ENCODE assay signal across 8 cellular contexts in the genomic region with DNA sequence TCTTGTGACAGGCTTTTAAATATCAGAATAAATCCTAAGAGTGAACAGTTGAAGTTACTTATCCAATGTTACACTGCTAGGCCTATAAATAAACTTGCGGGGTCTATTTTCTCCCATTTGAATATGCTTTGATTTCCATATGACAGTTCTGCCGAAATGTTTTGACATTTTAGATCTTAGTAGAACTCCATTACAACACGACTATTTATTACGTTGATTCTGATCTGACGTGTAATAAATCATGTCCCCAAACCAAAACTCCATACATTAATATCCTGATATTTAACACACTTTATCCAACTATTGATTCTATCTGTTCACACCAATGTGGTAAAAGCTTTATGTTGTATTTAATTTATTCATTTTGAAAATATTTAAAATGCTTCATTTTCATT. TPM values are rescaled to one million over a fixed set of nuclear protein-coding genes. Genes with fewer than 3 reads are reported as not detected.
DNase-seq lines count a peak whose midpoint lies in the region; ATAC-seq, FAIRE-seq and TF ChIP-seq lines count a peak whose summit lies in the region.

No MANE protein-coding gene starts in this region.

- no peak for TF ChIP-seq CTCF in DND-41 (IDR thresholded peaks at IDR 0.05; ENCODE audit: borderline replicate concordance, extremely low read depth, low read length, poor library complexity, severe bottlenecking)
- TF ChIP-seq CTCF in OCI-LY7 (conservative IDR thresholded peaks at IDR 0.05; ENCODE audit: low read length): no peak
- TF ChIP-seq CTCF in endothelial cell of umbilical vein (IDR thresholded peaks at IDR 0.05; ENCODE audit: extremely low read depth in 1 of 2, insufficient read depth in 1 of 2, low read depth in 1 of 2, low read length in 2 of 2): no peak

- TF ChIP-seq POLR2A in endothelial cell of umbilical vein (IDR thresholded peaks at IDR 0.05; ENCODE audit: low read depth, low read length): no peak

- no peak for FAIRE-seq in endothelial cell of umbilical vein (lab: Jason Lieb, UNC)

- H3K9me3 ChIP-seq in DND-41 (ENCODE audit: insufficient read depth, low read length, severe bottlenecking) (no peaks in the 10 kb centered on the region), OCI-LY7 (ENCODE audit: low read length) (no peaks in the 10 kb centered on the region), endothelial cell of umbilical vein (replicated peaks; ENCODE audit: control insufficient read depth, insufficient read depth, low read length) (no peaks in the 10 kb centered on the region), trophoblast cell (ENCODE audit: insufficient read depth, low read depth, low read length) (no peaks in the 10 kb centered on the region)

- H3K4me2 ChIP-seq in DND-41 (ENCODE audit: insufficient read depth, low read length) (peak overlapping the region; percentile 98), OCI-LY7 (ENCODE audit: low read length) (peak overlapping the region; percentile 90), endothelial cell of umbilical vein (ENCODE audit: insufficient read depth, low read length) (peak overlapping the region; percentile 98), trophoblast cell (ENCODE audit: low read length) (peak overlapping the region; percentile 68)

- H3K4me3 ChIP-seq in DND-41 (ENCODE audit: low read depth in 1 of 2, low read length in 2 of 2) (peak overlapping the region; percentile 57 to 89; a peak in 3 of 4 replicates), OCI-LY7 (ENCODE audit: low read depth, low read length, poor library complexity, severe bottlenecking) (peak overlapping the region; percentile 68), endothelial cell of umbilical vein (replicated peaks in 1 of 3; ENCODE audit: insufficient read depth in 1 of 3, low read depth in 1 of 3, low read length in 3 of 3) (peak overlapping the region; percentile 38 to 69 (median 43)), trophoblast cell (ENCODE audit: low read depth, low read length) (no peak overlapping the region)

- no peak overlapping the region for H4K91ac ChIP-seq in trophoblast cell (ENCODE audit: low read depth, low read length)

- ATAC-seq in DND-41 (ENCODE audit: insufficient read depth, low read depth) (no peak), HG02852 (IDR thresholded peaks at IDR 0.05; ENCODE audit: unreplicated experiment) (no peak), HG03280 (IDR thresholded peaks at IDR 0.05; ENCODE audit: unreplicated experiment) (no peak)

- H3K4ac ChIP-seq in trophoblast cell (ENCODE audit: low read depth, low read length): no peak overlapping the region

- H3K9me2 ChIP-seq in OCI-LY7 (ENCODE audit: insufficient read depth, low read length): no peaks in the 10 kb centered on the region

- no peak overlapping the region for H3K18ac ChIP-seq in trophoblast cell (ENCODE audit: low read length)

- H3K14ac ChIP-seq in trophoblast cell (ENCODE audit: low read length): no peak overlapping the region

- DNase-seq in DND-41 (no peak), OCI-LY7 (ENCODE audit: low spot score) (no peak), endothelial cell of umbilical vein (ENCODE audit: low read depth, low spot score) (no peak), trophoblast cell (no peak), head of caudate nucleus (no peak), NCI-H1436 (lab: John Stamatoyannopoulos, UW) (no peak)

- no peaks in the 10 kb centered on the region for H4K20me1 ChIP-seq in DND-41 (ENCODE audit: insufficient read depth, low read length)
- H4K20me1 ChIP-seq in OCI-LY7 (ENCODE audit: insufficient read depth, low read length): no peaks in the 10 kb centered on the region
- no peaks in the 10 kb centered on the region for H4K20me1 ChIP-seq in endothelial cell of umbilical vein (replicated peaks; ENCODE audit: control insufficient read depth, extremely low read depth, insufficient read depth, low read length)

- no peak overlapping the region for H2AK5ac ChIP-seq in trophoblast cell (ENCODE audit: low read length)

- dilution Hi-C loops in endothelial cell of umbilical vein (cut with MboI; ENCODE audit: extremely low pct_ligation_motif_present, low sequenced_read_pairs): loop anchor here (10.0 kb wide), 1 partner anchor 236 kb away; no protein-coding TSS in a partner anchor

- peak overlapping the region; percentile 90 for H2AFZ ChIP-seq in DND-41 (ENCODE audit: low read depth, low read length)
- peak overlapping the region; percentile 95 for H2AFZ ChIP-seq in OCI-LY7 (ENCODE audit: low read length)
- H2AFZ ChIP-seq in endothelial cell of umbilical vein (ENCODE audit: low read depth, low read length): peak overlapping the region; percentile 78
- no peak overlapping the region for H2AFZ ChIP-seq in trophoblast cell (ENCODE audit: insufficient read depth, low read length, poor library complexity)

- H3K23ac ChIP-seq in trophoblast cell (ENCODE audit: low read length): no peak overlapping the region

- WGBS in trophoblast cell (ENCODE audit: extremely low coverage, insufficient coverage, insufficient read length): no CpG with 5 or more reads among the region's 5 CpGs

- peaks cover 4% of the 10 kb centered on the region for H3K79me1 ChIP-seq in trophoblast cell (ENCODE audit: low read length)

- H2BK5ac ChIP-seq in trophoblast cell (ENCODE audit: low read depth, low read length, poor library complexity): no peak overlapping the region

- intact Hi-C loops in OCI-LY7 (cut with micrococcal nuclease; ENCODE audit: unreplicated experiment) (loop anchor here (10.0 kb wide), 1 partner anchor 446 kb away; a partner anchor contains a TSS), endothelial cell of umbilical vein (cut with micrococcal nuclease) (loop anchor here (1.0 to 2.0 kb wide), 2 partner anchors 24 to 444 kb away; a partner anchor contains a TSS), head of caudate nucleus (cut with DNase I) (loop anchor here (5.0 to 10.0 kb wide), 2 partner anchors 239 to 366 kb away; a partner anchor contains a TSS)

- CTCF ChIA-PET in OCI-LY7 (lab: Charles Lee; ENCODE audit: unreplicated experiment): interaction anchor here (1.6 kb wide), 1 partner anchor 133 kb away, joined by 5 read pairs; no protein-coding TSS in a partner anchor
- CTCF ChIA-PET in endothelial cell of umbilical vein (lab: Charles Lee): interaction anchor here (0.9 to 11.0 kb wide), 7 partner anchors 11 to 234 kb away, joined by 3 to 242 read pairs (median 8); a partner anchor contains a TSS

- H3K27me3 ChIP-seq in DND-41 (ENCODE audit: insufficient read depth, low read length, poor library complexity): no peaks in the 10 kb centered on the region
- no peaks in the 10 kb centered on the region for H3K27me3 ChIP-seq in endothelial cell of umbilical vein (ENCODE audit: control insufficient read depth in 2 of 2, insufficient read depth in 2 of 2, low read length in 2 of 2)
- no peaks in the 10 kb centered on the region for H3K27me3 ChIP-seq in trophoblast cell (ENCODE audit: insufficient read depth, low read length)

- H2BK120ac ChIP-seq in trophoblast cell (ENCODE audit: insufficient read depth, low read length, poor library complexity): no peak overlapping the region

- H3K9ac ChIP-seq in DND-41 (ENCODE audit: low read depth, low read length): peak overlapping the region; percentile 89
- H3K9ac ChIP-seq in endothelial cell of umbilical vein (replicated peaks; ENCODE audit: extremely low read depth, insufficient read depth, low read length): peak overlapping the region; percentile 62
- H3K9ac ChIP-seq in trophoblast cell (ENCODE audit: low read length): no peak overlapping the region

- H4K8ac ChIP-seq in trophoblast cell (ENCODE audit: low read depth, low read length): no peak overlapping the region

- H3K9me1 ChIP-seq in endothelial cell of umbilical vein (replicated peaks; ENCODE audit: control insufficient read depth, extremely low read depth, insufficient read depth, low read length): no peaks in the 10 kb centered on the region

- H3K27ac ChIP-seq in DND-41 (ENCODE audit: low read length) (no peak overlapping the region; the same call in 1 of the 2 replicates), OCI-LY7 (ENCODE audit: low read depth, low read length, poor library complexity, severe bottlenecking) (peak overlapping the region; percentile 75), endothelial cell of umbilical vein (ENCODE audit: insufficient read depth, low read depth, low read length) (no peak overlapping the region), trophoblast cell (ENCODE audit: low read depth, low read length) (no peak overlapping the region)

- H3K4me1 ChIP-seq in DND-41 (ENCODE audit: insufficient read depth, low read length) (peaks cover 38% of the 10 kb centered on the region), OCI-LY7 (ENCODE audit: insufficient read depth, low read length, poor library complexity, severe bottlenecking) (peaks cover 46% of the 10 kb centered on the region), endothelial cell of umbilical vein (ENCODE audit: control insufficient read depth, extremely low read depth, insufficient read depth, low read length) (peaks cover 12% of the 10 kb centered on the region), trophoblast cell (ENCODE audit: control insufficient read depth in 1 of 2, insufficient read depth in 2 of 2, low read length in 2 of 2) (peaks cover 3 to 6% of the 10 kb centered on the region in 2 experiments)

- H2BK12ac ChIP-seq in trophoblast cell (ENCODE audit: low read length): no peak overlapping the region

- H3K79me2 ChIP-seq in DND-41 (ENCODE audit: insufficient read depth, low read length): peaks cover 12% of the 10 kb centered on the region
- H3K79me2 ChIP-seq in OCI-LY7 (ENCODE audit: insufficient read depth, low read depth, low read length): peaks cover 2% of the 10 kb centered on the region; the same call in 1 of the 2 replicates
- H3K79me2 ChIP-seq in endothelial cell of umbilical vein (ENCODE audit: control insufficient read depth, insufficient read depth, low read length): no peaks in the 10 kb centered on the region
- peaks cover 2% of the 10 kb centered on the region for H3K79me2 ChIP-seq in trophoblast cell (ENCODE audit: control insufficient read depth, insufficient read depth, low read length, poor library complexity)

- POLR2A ChIA-PET in OCI-LY7 (lab: Charles Lee): interaction anchor here (0.6 to 2.7 kb wide), 24 partner anchors 11 to 444 kb away, joined by 3 to 11 read pairs (median 6); a partner anchor contains a TSS
- POLR2A ChIA-PET in endothelial cell of umbilical vein (lab: Charles Lee): no interaction called here

- no peak overlapping the region for H4K12ac ChIP-seq in trophoblast cell (ENCODE audit: low read depth, low read length)

- no peaks in the 10 kb centered on the region for H3K36me3 ChIP-seq in DND-41 (ENCODE audit: insufficient read depth, low read length)
- H3K36me3 ChIP-seq in OCI-LY7 (ENCODE audit: insufficient read depth, low read length): no peaks in the 10 kb centered on the region
- H3K36me3 ChIP-seq in endothelial cell of umbilical vein (ENCODE audit: control insufficient read depth in 2 of 2, extremely low read depth in 1 of 2, insufficient read depth in 2 of 2, low read length in 2 of 2): no peaks in the 10 kb centered on the region
- H3K36me3 ChIP-seq in trophoblast cell (ENCODE audit: control insufficient read depth in 1 of 2, insufficient read depth in 2 of 2, low read length in 2 of 2): no peaks in the 10 kb centered on the region

- BruUV-seq in OCI-LY7 (replicated peaks; lab: Mats Ljungman, UMichigan) (no TSS peak), endothelial cell of umbilical vein (replicated peaks; lab: Mats Ljungman, UMichigan) (no TSS peak)

RNA-seq across cellular contexts. Expression of a gene that starts 16.1 kb away (rescaled TPM):
- 63.2 and 71.3 TPM in 2 replicates for total RNA-seq in OCI-LY7 (2014; rRNA removed; shearing (Covaris generic))
- 67.5 and 79.4 TPM in 2 replicates for total RNA-seq in OCI-LY7 (2022)
- 71.4 and 74.2 TPM in 2 replicates for total RNA-seq in endothelial cell of umbilical vein
- polyA plus RNA-seq in endothelial cell of umbilical vein: 7.9 and 12.2 TPM in 2 replicates
- polyA plus RNA-seq in endothelial cell of umbilical vein (2011; cell fraction: cytosol; rRNA removed): 17.5 and 17.8 TPM in 2 replicates
- 71.5 and 92.8 TPM in 2 replicates for polyA plus RNA-seq in endothelial cell of umbilical vein (2011; cell fraction: nucleus; rRNA removed)
- polyA plus RNA-seq in endothelial cell of umbilical vein (2012): 43.5 and 50.1 TPM in 2 replicates
- polyA minus RNA-seq in endothelial cell of umbilical vein: 71.1 and 72.7 TPM in 2 replicates
- 17.4 TPM for polyA minus RNA-seq in endothelial cell of umbilical vein (2011; cell fraction: cytosol; rRNA and poly(A)+ RNA removed)
- 137 and 138 TPM in 2 replicates for polyA minus RNA-seq in endothelial cell of umbilical vein (2011; cell fraction: nucleus; rRNA and poly(A)+ RNA removed)
- polyA plus RNA-seq in trophoblast cell (2013): 80.7 and 81.7 TPM in 2 replicates

RNA-seq across cellular contexts. Expression of a gene that starts 24.2 kb away (rescaled TPM):
- total RNA-seq in OCI-LY7 (2014; rRNA removed; shearing (Covaris generic)): 47.6 and 51.0 TPM in 2 replicates
- 69.1 and 73.0 TPM in 2 replicates for total RNA-seq in OCI-LY7 (2022)
- total RNA-seq in endothelial cell of umbilical vein: 73.2 and 73.6 TPM in 2 replicates
- 19.3 and 21.7 TPM in 2 replicates for polyA plus RNA-seq in endothelial cell of umbilical vein
- 24.9 and 25.7 TPM in 2 replicates for polyA plus RNA-seq in endothelial cell of umbilical vein (2011; cell fraction: cytosol; rRNA removed)
- polyA plus RNA-seq in endothelial cell of umbilical vein (2011; cell fraction: nucleus; rRNA removed): 15.5 and 19.7 TPM in 2 replicates
- polyA plus RNA-seq in endothelial cell of umbilical vein (2012): 32.3 and 43.2 TPM in 2 replicates
- polyA minus RNA-seq in endothelial cell of umbilical vein: 26.5 and 30.5 TPM in 2 replicates
- 17.2 TPM for polyA minus RNA-seq in endothelial cell of umbilical vein (2011; cell fraction: cytosol; rRNA and poly(A)+ RNA removed)
- 13.5 and 14.0 TPM in 2 replicates for polyA minus RNA-seq in endothelial cell of umbilical vein (2011; cell fraction: nucleus; rRNA and poly(A)+ RNA removed)
- polyA plus RNA-seq in trophoblast cell (2013): 153 and 154 TPM in 2 replicates
